Comparison of ENCODE assay signal across 12 cellular contexts in genomic region chr4:90118547-90119211, GRCh38. TPM values are rescaled to one million over a fixed set of nuclear protein-coding genes. Genes with fewer than 3 reads are reported as not detected.
DNase-seq lines count a peak whose midpoint lies in the region; ATAC-seq, FAIRE-seq and TF ChIP-seq lines count a peak whose summit lies in the region.
"Had no signal": no experiment of that assay in that cellular context is flagged by ENCODE, and none has a peak within 500 bp of the region (broad histone marks: within the 10 kb centered on the region; RNA-seq: fewer than 3 reads in every experiment).

No MANE protein-coding gene starts in this region.

- TF ChIP-seq POLR2A in GM12891 (IDR thresholded peaks at IDR 0.05; ENCODE audit: low read depth, low read length), result no peak

- no peak overlapping the region for H3K4me3 ChIP-seq in mucosa of descending colon
- H3K4me3 ChIP-seq: skin epidermis had no signal

- intact Hi-C loops in mucosa of descending colon (cut with DNase I, micrococcal nuclease), result no loop called here

- no peaks in the 10 kb centered on the region for H3K9me3 ChIP-seq in mucosa of descending colon

- no peaks in the 10 kb centered on the region for H3K4me1 ChIP-seq in mucosa of descending colon (ENCODE audit: low read depth)

- ATAC-seq in GM19397 (IDR thresholded peaks at IDR 0.05; ENCODE audit: unreplicated experiment), result peak; percentile 95
- ATAC-seq in HG02759 (IDR thresholded peaks at IDR 0.05; ENCODE audit: unreplicated experiment), result peak; percentile 59
- ATAC-seq in HG03442 (IDR thresholded peaks at IDR 0.05; ENCODE audit: unreplicated experiment), result peak; percentile 77
- ATAC-seq in mucosa of descending colon, result no peak
- ATAC-seq: activated CD4-positive, alpha-beta T cell treated with anti-CD3 and anti-CD28 coated beads for 36 hours had no signal

- TF ChIP-seq CTCF in mucosa of descending colon (IDR thresholded peaks at IDR 0.05), result no peak

- no peak for FAIRE-seq in GM12891 (lab: Jason Lieb, UNC)

- no peak for DNase-seq in GM12891 (ENCODE audit: insufficient read length, low spot score)
- no peak for DNase-seq in LoVo (ENCODE audit: low spot score)
- no peak for DNase-seq in SKM-1 treated with dmso at 0.1 percent for 144 hours (lab: John Stamatoyannopoulos, UW; ENCODE audit: unreplicated experiment)
- DNase-seq in mucosa of descending colon, result no peak
- DNase-seq in activated CD8-positive, alpha-beta memory T cell treated with anti-CD3 and anti-CD28 coated beads for 24 hours, result no peak
- DNase-seq: activated CD4-positive, alpha-beta T cell treated with anti-CD3 and anti-CD28 coated beads for 36 hours; immature natural killer cell; stimulated activated CD8-positive, alpha-beta memory T cell treated with anti-CD3 and anti-CD28 coated beads, Interleukin-4, amount 100 ng/mL, for 48 hours had no signal

- H3K36me3 ChIP-seq in mucosa of descending colon (ENCODE audit: low read depth), result no peaks in the 10 kb centered on the region

TF ChIP-seq in GM12891, 5 proteins besides CTCF, POLR2A, EP300 and RAD21:
- no peak for TF ChIP-seq TAF1 (IDR thresholded peaks at IDR 0.05; ENCODE audit: low read depth, low read length)
- TF ChIP-seq SPI1 (IDR thresholded peaks at IDR 0.05; ENCODE audit: low read depth, low read length), result peak; percentile 47
- TF ChIP-seq POLR2AphosphoS5 (IDR thresholded peaks at IDR 0.05; ENCODE audit: low read depth, low read length), result no peak
- TF ChIP-seq PAX5 (IDR thresholded peaks at IDR 0.05; ENCODE audit: insufficient read depth, low read length, severe bottlenecking), result no peak
- peak; percentile 72; the same call in 1 of the 2 replicates for TF ChIP-seq POU2F2 (IDR thresholded peaks at IDR 0.05; ENCODE audit: low read depth, low read length)

RNA-seq across cellular contexts. Expression of gene CCSER1, which starts 8.5 kb away (rescaled TPM):
- 0.51 TPM for polyA plus RNA-seq in GM12891 (2012; ENCODE audit: low read depth, missing spikeins)
- 10 to 100 TPM; 11.1 to 32.4 (median 13.3) TPM for total RNA-seq in mucosa of descending colon
